In genomic region chr11:67731583-67731982, GRCh38 we compare ENCODE assay signal across 9 cellular contexts. TPM values are rescaled to one million over a fixed set of nuclear protein-coding genes. Genes with fewer than 3 reads are reported as not detected.
DNase-seq lines count a peak whose midpoint lies in the region; ATAC-seq and TF ChIP-seq lines count a peak whose summit lies in the region.
"Had no signal": no experiment of that assay in that cellular context is flagged by ENCODE, and none has a peak within 500 bp of the region (broad histone marks: within the 10 kb centered on the region; RNA-seq: fewer than 3 reads in every experiment).

No MANE protein-coding gene starts in this region.

- H3K79me2 ChIP-seq in smooth muscle cell (ENCODE audit: low read depth): no peaks in the 10 kb centered on the region

- H3K9me3 Mint-ChIP-seq in T-helper 2 cell treated with Interferon-gamma antibody and Interleukin-4, amounts not matched to agents 5 μg/mL and 100 μg/mL, for 36 hours: no peaks in the 10 kb centered on the region
- H3K9me3 Mint-ChIP-seq in activated naive CD8-positive, alpha-beta T cell treated with anti-CD3 and anti-CD28 coated beads for 36 hours: no peaks in the 10 kb centered on the region

- peak overlapping the region; percentile 63 for H3K4me3 Mint-ChIP-seq in T-helper 2 cell treated with Interferon-gamma antibody and Interleukin-4, amounts not matched to agents 5 μg/mL and 100 μg/mL, for 36 hours
- H3K4me3 Mint-ChIP-seq in activated naive CD8-positive, alpha-beta T cell treated with anti-CD3 and anti-CD28 coated beads for 36 hours: peak overlapping the region; percentile 78

- H3K4me2 ChIP-seq in smooth muscle cell: peak overlapping the region; percentile 67

- H3K9me3 ChIP-seq in HUES48 (ENCODE audit: control insufficient read depth, insufficient read depth, low read length) (no peaks in the 10 kb centered on the region), smooth muscle cell (replicated peaks; ENCODE audit: low read depth) (no peaks in the 10 kb centered on the region), gastrocnemius medialis (no peaks in the 10 kb centered on the region)
- H3K9me3 ChIP-seq: spleen had no signal

- H3K27me3 Mint-ChIP-seq in T-helper 2 cell treated with Interferon-gamma antibody and Interleukin-4, amounts not matched to agents 5 μg/mL and 100 μg/mL, for 36 hours (ENCODE audit: low read depth): peaks cover 14% of the 10 kb centered on the region
- H3K27me3 Mint-ChIP-seq in activated naive CD8-positive, alpha-beta T cell treated with anti-CD3 and anti-CD28 coated beads for 36 hours: no peaks in the 10 kb centered on the region

- no peaks in the 10 kb centered on the region for H3F3A ChIP-seq in smooth muscle cell (ENCODE audit: low read depth)

- H2AFZ ChIP-seq in smooth muscle cell (ENCODE audit: low read depth): no peak overlapping the region

- no peak for DNase-seq in T-helper 2 cell treated with Interferon-gamma antibody and Interleukin-4, amounts not matched to agents 5 μg/mL and 100 μg/mL, for 36 hours (ENCODE audit: low spot score)
- DNase-seq in T-helper 2 cell (no peak), smooth muscle cell (lab: John Stamatoyannopoulos, UW; ENCODE audit: unreplicated experiment) (no peak), NOMO-1 treated with DMSO at 0.1 percent for 48 hours (lab: John Stamatoyannopoulos, UW; ENCODE audit: unreplicated experiment) (no peak), gastrocnemius medialis (no peak)
- no peak for DNase-seq in activated naive CD8-positive, alpha-beta T cell treated with anti-CD3 and anti-CD28 coated beads for 36 hours
- DNase-seq: spleen had no signal

- H3K4me1 ChIP-seq in HUES48 (ENCODE audit: control insufficient read depth, insufficient read depth, low read length): peaks cover 2% of the 10 kb centered on the region; the same call in 1 of the 2 replicates
- no peaks in the 10 kb centered on the region for H3K4me1 ChIP-seq in smooth muscle cell (ENCODE audit: low read depth)
- H3K4me1 ChIP-seq in gastrocnemius medialis: no peaks in the 10 kb centered on the region

- TF ChIP-seq POLR2A in gastrocnemius medialis (IDR thresholded peaks at IDR 0.05): no peak

- TF ChIP-seq CTCF in smooth muscle cell (IDR thresholded peaks at IDR 0.05; ENCODE audit: borderline replicate concordance, insufficient read depth, poor library complexity, severe bottlenecking): no peak
- TF ChIP-seq CTCF in gastrocnemius medialis (IDR thresholded peaks at IDR 0.05 in 4 of 5, conservative IDR thresholded peaks at IDR 0.05 in 1 of 5): no peak

- no peaks in the 10 kb centered on the region for H3K36me3 ChIP-seq in HUES48 (ENCODE audit: control insufficient read depth, insufficient read depth, low read length)
- H3K36me3 ChIP-seq in smooth muscle cell (ENCODE audit: low read depth): no peaks in the 10 kb centered on the region
- no peaks in the 10 kb centered on the region for H3K36me3 ChIP-seq in gastrocnemius medialis
- H3K36me3 ChIP-seq: spleen had no signal

- H3K27me3 ChIP-seq in HUES48 (ENCODE audit: control insufficient read depth, insufficient read depth, low read length) (no peaks in the 10 kb centered on the region), smooth muscle cell (ENCODE audit: low read depth) (no peaks in the 10 kb centered on the region), gastrocnemius medialis (peaks cover 13 to 21% (median 13%) of the 10 kb centered on the region in 3 donors)

- H3K4me3 ChIP-seq in HUES48 (ENCODE audit: low read depth, low read length): peak overlapping the region; percentile 50; the same call in 1 of the 2 replicates
- H3K4me3 ChIP-seq in smooth muscle cell: peak overlapping the region; percentile 18
- no peak overlapping the region for H3K4me3 ChIP-seq in gastrocnemius medialis

- H3K36me3 Mint-ChIP-seq in T-helper 2 cell treated with Interferon-gamma antibody and Interleukin-4, amounts not matched to agents 5 μg/mL and 100 μg/mL, for 36 hours (ENCODE audit: low read depth): no peaks in the 10 kb centered on the region
- H3K36me3 Mint-ChIP-seq in activated naive CD8-positive, alpha-beta T cell treated with anti-CD3 and anti-CD28 coated beads for 36 hours: no peaks in the 10 kb centered on the region

- no peaks in the 10 kb centered on the region for H4K20me1 ChIP-seq in smooth muscle cell (ENCODE audit: low read depth)

- WGBS in smooth muscle cell (ENCODE audit: low lambda C conversion rate): 69% methylated on average over 12 of the region's 14 CpGs

- no peak for ATAC-seq in gastrocnemius medialis
- ATAC-seq in HG03565 (IDR thresholded peaks at IDR 0.05; ENCODE audit: unreplicated experiment): no peak

- H3K27ac ChIP-seq in HUES48 (ENCODE audit: low read depth, low read length): no peak overlapping the region
- H3K27ac ChIP-seq in smooth muscle cell (ENCODE audit: low read depth): no peak overlapping the region
- no peak overlapping the region for H3K27ac ChIP-seq in gastrocnemius medialis
- H3K27ac ChIP-seq: spleen had no signal

- peak overlapping the region; percentile 31 for H3K27ac Mint-ChIP-seq in T-helper 2 cell treated with Interferon-gamma antibody and Interleukin-4, amounts not matched to agents 5 μg/mL and 100 μg/mL, for 36 hours
- no peak overlapping the region for H3K27ac Mint-ChIP-seq in activated naive CD8-positive, alpha-beta T cell treated with anti-CD3 and anti-CD28 coated beads for 36 hours

- intact Hi-C loops in gastrocnemius medialis (cut with DNase I; ENCODE audit: low total_unique reads): no loop called here

- H3K9ac ChIP-seq in HUES48 (ENCODE audit: low read depth, low read length): no peak overlapping the region
- no peak overlapping the region for H3K9ac ChIP-seq in smooth muscle cell (ENCODE audit: low read depth)

- peaks cover 14% of the 10 kb centered on the region for H3K4me1 Mint-ChIP-seq in T-helper 2 cell treated with Interferon-gamma antibody and Interleukin-4, amounts not matched to agents 5 μg/mL and 100 μg/mL, for 36 hours (ENCODE audit: low read depth)
- peaks cover 23% of the 10 kb centered on the region for H3K4me1 Mint-ChIP-seq in activated naive CD8-positive, alpha-beta T cell treated with anti-CD3 and anti-CD28 coated beads for 36 hours

- in situ Hi-C loops in gastrocnemius medialis (cut with MboI; ENCODE audit: low sequenced_read_pairs in 4 of 4): no loop called here

RNA-seq across cellular contexts. Expression of gene ALDH3B2, which starts 57.2 kb away (rescaled TPM):
- total RNA-seq in activated naive CD8-positive, alpha-beta T cell treated with anti-CD3 and anti-CD28 coated beads for 36 hours: not detected
- total RNA-seq in smooth muscle cell (2.6 and 5.0 TPM in 2 replicates), gastrocnemius medialis (not detected)
- polyA plus RNA-seq in smooth muscle cell: 0.77 and 3.1 TPM in 2 replicates
- total RNA-seq: spleen had no signal

Comparison
In these comparisons a context has a peak if more than half of its experiments do, and no peak if none do; other contexts are left out.
1. H3K4me3 ChIP-seq: peak in HUES48 (single experiment) and smooth muscle cell (single experiment); none in gastrocnemius medialis (0 of 4).